In the genomic region with DNA sequence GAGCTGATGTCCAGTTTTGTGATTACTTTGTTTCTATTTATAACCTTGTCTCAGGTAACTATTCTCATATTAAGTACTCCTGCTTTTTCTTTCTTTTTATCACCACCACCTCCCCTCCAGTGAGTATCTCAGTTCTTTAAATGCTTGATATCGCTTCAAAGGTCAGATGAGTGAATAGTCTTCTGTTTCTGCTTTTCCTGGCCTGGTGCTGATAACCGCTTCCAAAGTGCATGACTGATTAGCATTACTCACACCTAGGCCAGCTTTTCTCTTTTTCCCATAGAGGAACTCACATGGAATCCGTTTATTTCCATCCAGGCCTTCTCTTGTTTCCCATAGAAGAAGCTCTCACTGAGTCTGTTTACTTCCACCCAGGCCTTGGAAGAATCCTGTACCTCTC, we compare ENCODE assay signal across 26 cellular contexts.
"Had no signal": no experiment of that assay in that cellular context is flagged by ENCODE, and none has a peak within 500 bp of the region (broad histone marks: within the 10 kb centered on the region; RNA-seq: fewer than 3 reads in every experiment).

No MANE protein-coding gene starts in this region.

- H3K4me3 ChIP-seq: ascending aorta, breast epithelium, esophagus squamous epithelium, lower lobe of right lung, right atrium auricular region, suprapubic skin had no signal

- ATAC-seq: left colon; lower lobe of right lung; natural killer cell; SK-N-SH treated with all-trans-retinoic acid at 6 μM for 48 hours; stimulated activated naive CD8-positive, alpha-beta T cell treated with anti-CD3 and anti-CD28 coated beads, Interleukin-15, amount 100 ng/mL, for 72 hours had no signal

- H3K27me3 ChIP-seq: ascending aorta, breast epithelium, esophagus squamous epithelium, neutrophil, right atrium auricular region, suprapubic skin had no signal

- DNase-seq: activated CD4-positive, alpha-beta T cell treated with anti-CD3 and anti-CD28 coated beads for 1 hour; activated CD8-positive, alpha-beta memory T cell treated with anti-CD3 and anti-CD28 coated beads for 24 hours; activated CD8-positive, alpha-beta memory T cell treated with anti-CD3 and anti-CD28 coated beads, Interleukin-2, amount 50 U/mL, for 48 hours; activated effector memory CD4-positive, alpha-beta T cell treated with anti-CD3 and anti-CD28 coated beads, Interleukin-2, amount 50 U/mL, for 16 hours; activated naive CD4-positive, alpha-beta T cell treated with anti-CD3 and anti-CD28 coated beads, Interleukin-2, amount 50 U/mL, for 16 hours; activated T-cell treated with anti-CD3 and anti-CD28 coated beads, Interleukin-2, amount 50 U/mL, for 48 hours; cortex of kidney; effector CD8-positive, alpha-beta T cell; esophagus squamous epithelium; hippocampal formation; left colon; lower lobe of right lung; natural killer cell; posterior cingulate gyrus; stimulated activated naive CD8-positive, alpha-beta T cell treated with anti-CD3 and anti-CD28 coated beads, Interleukin-15, amount 100 ng/mL, for 72 hours; T1000; trophoblast cell; WERI-Rb-1 had no signal

- H3K4me3 Mint-ChIP-seq: natural killer cell; stimulated activated naive CD8-positive, alpha-beta T cell treated with anti-CD3 and anti-CD28 coated beads, Interleukin-15, amount 100 ng/mL, for 72 hours had no signal

- H3K4me1 ChIP-seq: ascending aorta, breast epithelium had no signal

- H3K36me3 ChIP-seq: ascending aorta, breast epithelium, lower lobe of right lung, right atrium auricular region, suprapubic skin, WERI-Rb-1 had no signal

- H3K36me3 Mint-ChIP-seq: natural killer cell had no signal

- H3K9me3 Mint-ChIP-seq: natural killer cell; stimulated activated naive CD8-positive, alpha-beta T cell treated with anti-CD3 and anti-CD28 coated beads, Interleukin-15, amount 100 ng/mL, for 72 hours had no signal

- H3K9me3 ChIP-seq: ascending aorta, breast epithelium, esophagus squamous epithelium, lower lobe of right lung, neutrophil, right atrium auricular region, suprapubic skin had no signal

- H3K27ac ChIP-seq: ascending aorta, breast epithelium, esophagus squamous epithelium, lower lobe of right lung, neutrophil, right atrium auricular region, suprapubic skin, WERI-Rb-1 had no signal

- H3K27ac Mint-ChIP-seq: natural killer cell; stimulated activated naive CD8-positive, alpha-beta T cell treated with anti-CD3 and anti-CD28 coated beads, Interleukin-15, amount 100 ng/mL, for 72 hours had no signal

- FAIRE-seq: endothelial cell of umbilical vein, islet of Langerhans had no signal
